In genomic region chr4:126955292-126956191, GRCh38 we compare ENCODE assay signal across 1 cellular context.
A peak's percentile ranks its signal among the peaks of the same experiment; 100 is the strongest.
TF ChIP-seq lines count a peak whose summit lies in the region.

No MANE protein-coding gene starts in this region.

TF ChIP-seq in K562, 482 proteins besides CTCF, POLR2A, EP300 and RAD21 (continued from another document and continues in another):
- TF ChIP-seq, protein P1, sequence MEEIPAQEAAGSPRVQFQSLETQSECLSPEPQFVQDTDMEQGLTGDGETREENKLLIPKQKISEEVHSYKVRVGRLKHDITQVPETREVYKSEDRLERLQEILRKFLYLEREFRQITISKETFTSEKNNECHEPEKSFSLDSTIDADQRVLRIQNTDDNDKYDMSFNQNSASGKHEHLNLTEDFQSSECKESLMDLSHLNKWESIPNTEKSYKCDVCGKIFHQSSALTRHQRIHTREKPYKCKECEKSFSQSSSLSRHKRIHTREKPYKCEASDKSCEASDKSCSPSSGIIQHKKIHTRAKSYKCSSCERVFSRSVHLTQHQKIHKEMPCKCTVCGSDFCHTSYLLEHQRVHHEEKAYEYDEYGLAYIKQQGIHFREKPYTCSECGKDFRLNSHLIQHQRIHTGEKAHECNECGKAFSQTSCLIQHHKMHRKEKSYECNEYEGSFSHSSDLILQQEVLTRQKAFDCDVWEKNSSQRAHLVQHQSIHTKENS (CRISPR knock-in tag; IDR thresholded peaks at IDR 0.05): no peak
- TF ChIP-seq ZHX1 (conservative IDR thresholded peaks at IDR 0.05; ENCODE audit: low read length): no peak
- TF ChIP-seq NCOA1 (IDR thresholded peaks at IDR 0.05; ENCODE audit: low read depth): peak; percentile 42; the same call in 1 of the 2 replicates
- TF ChIP-seq, protein P2, sequence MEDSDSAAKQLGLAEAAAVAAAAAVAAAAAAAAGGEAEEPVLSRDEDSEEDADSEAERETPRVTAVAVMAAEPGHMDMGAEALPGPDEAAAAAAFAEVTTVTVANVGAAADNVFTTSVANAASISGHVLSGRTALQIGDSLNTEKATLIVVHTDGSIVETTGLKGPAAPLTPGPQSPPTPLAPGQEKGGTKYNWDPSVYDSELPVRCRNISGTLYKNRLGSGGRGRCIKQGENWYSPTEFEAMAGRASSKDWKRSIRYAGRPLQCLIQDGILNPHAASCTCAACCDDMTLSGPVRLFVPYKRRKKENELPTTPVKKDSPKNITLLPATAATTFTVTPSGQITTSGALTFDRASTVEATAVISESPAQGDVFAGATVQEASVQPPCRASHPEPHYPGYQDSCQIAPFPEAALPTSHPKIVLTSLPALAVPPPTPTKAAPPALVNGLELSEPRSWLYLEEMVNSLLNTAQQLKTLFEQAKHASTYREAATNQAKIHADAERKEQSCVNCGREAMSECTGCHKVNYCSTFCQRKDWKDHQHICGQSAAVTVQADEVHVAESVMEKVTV (CRISPR knock-in tag; IDR thresholded peaks at IDR 0.05): no peak
- TF ChIP-seq PURB (CRISPR knock-in tag; IDR thresholded peaks at IDR 0.05; ENCODE audit: low read depth): no peak
- no peak for TF ChIP-seq KAT8 (IDR thresholded peaks at IDR 0.05; ENCODE audit: low read depth)
- TF ChIP-seq POLR2AphosphoS5 (IDR thresholded peaks at IDR 0.05; ENCODE audit: control insufficient read depth, insufficient read depth, low read depth, low read length): peak; percentile 99
- no peak for TF ChIP-seq ZNF318 (IDR thresholded peaks at IDR 0.05; ENCODE audit: borderline replicate concordance in 1 of 2, low read depth in 1 of 2)
- TF ChIP-seq POLR2AphosphoS2 (IDR thresholded peaks at IDR 0.05; ENCODE audit: low read length): peak; percentile 87; the same call in 1 of the 2 replicates
- no peak for TF ChIP-seq ZNF165 (CRISPR knock-in tag; IDR thresholded peaks at IDR 0.05; ENCODE audit: borderline replicate concordance)
- TF ChIP-seq, protein P3, sequence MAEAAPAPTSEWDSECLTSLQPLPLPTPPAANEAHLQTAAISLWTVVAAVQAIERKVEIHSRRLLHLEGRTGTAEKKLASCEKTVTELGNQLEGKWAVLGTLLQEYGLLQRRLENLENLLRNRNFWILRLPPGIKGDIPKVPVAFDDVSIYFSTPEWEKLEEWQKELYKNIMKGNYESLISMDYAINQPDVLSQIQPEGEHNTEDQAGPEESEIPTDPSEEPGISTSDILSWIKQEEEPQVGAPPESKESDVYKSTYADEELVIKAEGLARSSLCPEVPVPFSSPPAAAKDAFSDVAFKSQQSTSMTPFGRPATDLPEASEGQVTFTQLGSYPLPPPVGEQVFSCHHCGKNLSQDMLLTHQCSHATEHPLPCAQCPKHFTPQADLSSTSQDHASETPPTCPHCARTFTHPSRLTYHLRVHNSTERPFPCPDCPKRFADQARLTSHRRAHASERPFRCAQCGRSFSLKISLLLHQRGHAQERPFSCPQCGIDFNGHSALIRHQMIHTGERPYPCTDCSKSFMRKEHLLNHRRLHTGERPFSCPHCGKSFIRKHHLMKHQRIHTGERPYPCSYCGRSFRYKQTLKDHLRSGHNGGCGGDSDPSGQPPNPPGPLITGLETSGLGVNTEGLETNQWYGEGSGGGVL (CRISPR knock-in tag; IDR thresholded peaks at IDR 0.05): no peak
- peak; percentile 45; the same call in 1 of the 2 replicates for TF ChIP-seq CTBP1 (IDR thresholded peaks at IDR 0.05; ENCODE audit: borderline replicate concordance)
- TF ChIP-seq NCOA2 (IDR thresholded peaks at IDR 0.05; ENCODE audit: partially characterized antibody in 2 of 2): no peak
- TF ChIP-seq ZNF280B (CRISPR knock-in tag; IDR thresholded peaks at IDR 0.05): no peak
- TF ChIP-seq SRSF7 (optimal IDR thresholded peaks at IDR 0.05; ENCODE audit: low read depth, low read length): no peak
- peak; percentile 21; the same call in 1 of the 2 replicates for TF ChIP-seq ARID4B (CRISPR knock-in tag; IDR thresholded peaks at IDR 0.05)
- TF ChIP-seq SMAD3 (CRISPR knock-in tag; conservative IDR thresholded peaks at IDR 0.05): no peak
- TF ChIP-seq CHCHD3 (CRISPR knock-in tag; IDR thresholded peaks at IDR 0.05): 0 out of 2 replicates have a peak, but pooled peaks have one; percentile 9
- TF ChIP-seq ZNF41 (CRISPR knock-in tag; conservative IDR thresholded peaks at IDR 0.05): no peak
- no peak for TF ChIP-seq ZNF354B (CRISPR knock-in tag; IDR thresholded peaks at IDR 0.05)
- TF ChIP-seq, protein P4, sequence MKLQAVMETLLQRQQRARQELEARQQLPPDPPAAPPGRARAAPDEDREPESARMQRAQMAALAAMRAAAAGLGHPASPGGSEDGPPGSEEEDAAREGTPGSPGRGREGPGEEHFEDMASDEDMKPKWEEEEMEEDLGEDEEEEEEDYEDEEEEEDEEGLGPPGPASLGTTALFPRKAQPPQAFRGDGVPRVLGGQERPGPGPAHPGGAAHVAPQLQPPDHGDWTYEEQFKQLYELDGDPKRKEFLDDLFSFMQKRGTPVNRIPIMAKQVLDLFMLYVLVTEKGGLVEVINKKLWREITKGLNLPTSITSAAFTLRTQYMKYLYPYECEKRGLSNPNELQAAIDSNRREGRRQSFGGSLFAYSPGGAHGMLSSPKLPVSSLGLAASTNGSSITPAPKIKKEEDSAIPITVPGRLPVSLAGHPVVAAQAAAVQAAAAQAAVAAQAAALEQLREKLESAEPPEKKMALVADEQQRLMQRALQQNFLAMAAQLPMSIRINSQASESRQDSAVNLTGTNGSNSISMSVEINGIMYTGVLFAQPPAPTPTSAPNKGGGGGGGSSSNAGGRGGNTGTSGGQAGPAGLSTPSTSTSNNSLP (IDR thresholded peaks at IDR 0.05; ENCODE audit: borderline replicate concordance, low read depth, low read length): no peak
- no peak for TF ChIP-seq CBX2 (IDR thresholded peaks at IDR 0.05; ENCODE audit: insufficient read depth, low read length, poor library complexity, severe bottlenecking)
- no peak for TF ChIP-seq ARHGAP35 (IDR thresholded peaks at IDR 0.05; ENCODE audit: partially characterized antibody)
- TF ChIP-seq ZNF79 (CRISPR knock-in tag; IDR thresholded peaks at IDR 0.05; ENCODE audit: low read depth): no peak
- TF ChIP-seq, protein P5, sequence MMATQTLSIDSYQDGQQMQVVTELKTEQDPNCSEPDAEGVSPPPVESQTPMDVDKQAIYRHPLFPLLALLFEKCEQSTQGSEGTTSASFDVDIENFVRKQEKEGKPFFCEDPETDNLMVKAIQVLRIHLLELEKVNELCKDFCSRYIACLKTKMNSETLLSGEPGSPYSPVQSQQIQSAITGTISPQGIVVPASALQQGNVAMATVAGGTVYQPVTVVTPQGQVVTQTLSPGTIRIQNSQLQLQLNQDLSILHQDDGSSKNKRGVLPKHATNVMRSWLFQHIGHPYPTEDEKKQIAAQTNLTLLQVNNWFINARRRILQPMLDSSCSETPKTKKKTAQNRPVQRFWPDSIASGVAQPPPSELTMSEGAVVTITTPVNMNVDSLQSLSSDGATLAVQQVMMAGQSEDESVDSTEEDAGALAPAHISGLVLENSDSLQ (IDR thresholded peaks at IDR 0.05): peak; percentile 97
- TF ChIP-seq TBP (optimal IDR thresholded peaks at IDR 0.05; ENCODE audit: low read depth, low read length): peak; percentile 97
- no peak for TF ChIP-seq NUFIP1 (IDR thresholded peaks at IDR 0.05; ENCODE audit: partially characterized antibody)
